Comparison of ENCODE assay signal across 13 cellular contexts in genomic region chr2:46174559-46175170, GRCh38.
A peak's percentile ranks its signal among the peaks of the same experiment; 100 is the strongest.
DNase-seq lines count a peak whose midpoint lies in the region; ATAC-seq, FAIRE-seq and TF ChIP-seq lines count a peak whose summit lies in the region.
"Had no signal": no experiment of that assay in that cellular context is flagged by ENCODE, and none has a peak within 500 bp of the region (broad histone marks: within the 10 kb centered on the region; RNA-seq: fewer than 3 reads in every experiment).

No MANE protein-coding gene starts in this region.

- H3K9me3 Mint-ChIP-seq in Calu3 (ENCODE audit: low read depth, unreplicated experiment): no peaks in the 10 kb centered on the region
- H3K9me3 Mint-ChIP-seq in activated naive CD8-positive, alpha-beta T cell treated with anti-CD3 and anti-CD28 coated beads, Interleukin-2, amount 50 U/mL, for 24 hours: no peaks in the 10 kb centered on the region
- H3K9me3 Mint-ChIP-seq: CD4-positive, CD25-positive, alpha-beta regulatory T cell had no signal

- H3K27ac ChIP-seq in KOPT-K1 (ENCODE audit: low read depth, low read length, poor library complexity, severe bottlenecking) (peak overlapping the region; percentile 19), kidney (ENCODE audit: low read depth in 2 of 2, low read length in 2 of 2) (no peak overlapping the region), spleen (no peak overlapping the region), adrenal gland (no peak overlapping the region)
- H3K27ac ChIP-seq: GM23248 had no signal

- H3K4me1 ChIP-seq in kidney (ENCODE audit: control insufficient read depth in 1 of 2, insufficient read depth in 1 of 2, low read depth in 1 of 2, low read length in 2 of 2) (peaks cover 8% of the 10 kb centered on the region in 2 donors), spleen (peaks cover 0 to 14% (median 9%) of the 10 kb centered on the region in 6 donors), adrenal gland (replicated peaks in 1 of 2) (peaks cover 0 to 10% of the 10 kb centered on the region in 2 donors)

- 69 to 86% (median 76%) methylated on average over 9 of the region's 9 CpGs for WGBS in spleen, 5 donors
- 75 to 86% (median 80%) methylated on average over 9 of the region's 9 CpGs for WGBS in adrenal gland, 4 donors

- peak overlapping the region; percentile 19 for H3K27ac Mint-ChIP-seq in Calu3 (ENCODE audit: unreplicated experiment)
- no peak overlapping the region for H3K27ac Mint-ChIP-seq in activated naive CD8-positive, alpha-beta T cell treated with anti-CD3 and anti-CD28 coated beads, Interleukin-2, amount 50 U/mL, for 24 hours

- H3K36me3 ChIP-seq in KOPT-K1 (ENCODE audit: insufficient read depth, low read length) (peaks cover 31% of the 10 kb centered on the region), kidney (ENCODE audit: control insufficient read depth in 1 of 2, insufficient read depth in 2 of 2, low read length in 2 of 2) (no peaks in the 10 kb centered on the region), spleen (peaks cover 0 to 5% (median 0%) of the 10 kb centered on the region in 6 donors), adrenal gland (replicated peaks in 1 of 2) (no peaks in the 10 kb centered on the region)

- TF ChIP-seq POLR2A in spleen (IDR thresholded peaks at IDR 0.05) (no peak), adrenal gland (IDR thresholded peaks at IDR 0.05) (no peak)

- CTCF ChIA-PET in Calu3 (lab: Charles Lee): no interaction called here

- H3K4me1 Mint-ChIP-seq in Calu3 (ENCODE audit: low read depth, unreplicated experiment): no peaks in the 10 kb centered on the region
- H3K4me1 Mint-ChIP-seq in activated naive CD8-positive, alpha-beta T cell treated with anti-CD3 and anti-CD28 coated beads, Interleukin-2, amount 50 U/mL, for 24 hours: peaks cover 15% of the 10 kb centered on the region

- no peak overlapping the region for H3K9ac ChIP-seq in kidney (ENCODE audit: low read length in 2 of 2)
- H3K9ac ChIP-seq: GM23248 had no signal

- BruUV-seq in Calu3 (replicated peaks; lab: Mats Ljungman, UMichigan): no TSS peak

- H3K9me3 ChIP-seq in KOPT-K1 (ENCODE audit: insufficient read depth, low read length, poor library complexity, severe bottlenecking) (no peaks in the 10 kb centered on the region), kidney (ENCODE audit: control insufficient read depth in 1 of 2, low read length in 2 of 2) (no peaks in the 10 kb centered on the region), spleen (no peaks in the 10 kb centered on the region), adrenal gland (replicated peaks in 1 of 3) (no peaks in the 10 kb centered on the region)

- ATAC-seq in activated naive CD8-positive, alpha-beta T cell treated with anti-CD3 and anti-CD28 coated beads, Interleukin-2, amount 50 U/mL, for 24 hours: no peak

- no peak overlapping the region for H3K4me3 Mint-ChIP-seq in Calu3 (ENCODE audit: low read depth, unreplicated experiment)
- H3K4me3 Mint-ChIP-seq in activated naive CD8-positive, alpha-beta T cell treated with anti-CD3 and anti-CD28 coated beads, Interleukin-2, amount 50 U/mL, for 24 hours: no peak overlapping the region
- H3K4me3 Mint-ChIP-seq: CD4-positive, CD25-positive, alpha-beta regulatory T cell had no signal

- DNase-seq in Calu3 (no peak), kidney (peak; percentile 46), spleen (peak; percentile 50), adrenal gland (no peak), T-helper 1 cell (no peak)
- DNase-seq in activated naive CD8-positive, alpha-beta T cell treated with anti-CD3 and anti-CD28 coated beads, Interleukin-2, amount 50 U/mL, for 24 hours: no peak
- DNase-seq: CD4-positive, CD25-positive, alpha-beta regulatory T cell; NCI-H146; NCI-H2081 treated with DMSO at 0.1 percent for 48 hours; NCI-H526; NK-92 treated with Interleukin-12 subunit alpha and Interleukin-12 subunit beta, amount 100 ng/mL, for 24 hours had no signal

- H3K36me3 Mint-ChIP-seq in Calu3 (ENCODE audit: insufficient read depth, unreplicated experiment): no peaks in the 10 kb centered on the region
- H3K36me3 Mint-ChIP-seq in activated naive CD8-positive, alpha-beta T cell treated with anti-CD3 and anti-CD28 coated beads, Interleukin-2, amount 50 U/mL, for 24 hours (ENCODE audit: low read depth): no peaks in the 10 kb centered on the region
- H3K36me3 Mint-ChIP-seq: CD4-positive, CD25-positive, alpha-beta regulatory T cell had no signal

- no peaks in the 10 kb centered on the region for H3K27me3 ChIP-seq in spleen (replicated peaks in 1 of 7)
- H3K27me3 ChIP-seq in adrenal gland: no peaks in the 10 kb centered on the region

- H3K27me3 Mint-ChIP-seq in Calu3 (ENCODE audit: unreplicated experiment): no peaks in the 10 kb centered on the region
- no peaks in the 10 kb centered on the region for H3K27me3 Mint-ChIP-seq in activated naive CD8-positive, alpha-beta T cell treated with anti-CD3 and anti-CD28 coated beads, Interleukin-2, amount 50 U/mL, for 24 hours
- H3K27me3 Mint-ChIP-seq: CD4-positive, CD25-positive, alpha-beta regulatory T cell had no signal

- no peak for TF ChIP-seq CTCF in Calu3 (IDR thresholded peaks at IDR 0.05; ENCODE audit: unreplicated experiment)
- TF ChIP-seq CTCF in kidney (IDR thresholded peaks at IDR 0.05; ENCODE audit: borderline replicate concordance, extremely low read depth, insufficient read depth): no peak
- TF ChIP-seq CTCF in spleen (IDR thresholded peaks at IDR 0.05 in 8 of 11, conservative IDR thresholded peaks at IDR 0.05 in 3 of 11): no peak
- TF ChIP-seq CTCF in adrenal gland (IDR thresholded peaks at IDR 0.05): no peak

- no peak overlapping the region for H3K4me3 ChIP-seq in kidney (ENCODE audit: low read length in 2 of 2)
- H3K4me3 ChIP-seq in spleen: no peak overlapping the region
- no peak overlapping the region for H3K4me3 ChIP-seq in adrenal gland
- H3K4me3 ChIP-seq: GM23248 had no signal

- intact Hi-C loops in Calu3 (cut with micrococcal nuclease; ENCODE audit: unreplicated experiment): no loop called here
- intact Hi-C loops in kidney (cut with DNase I): no loop called here
- intact Hi-C loops in spleen (cut with DNase I; ENCODE audit: low total_unique reads): no loop called here
- intact Hi-C loops in adrenal gland (cut with DNase I): no loop called here

- FAIRE-seq in kidney (lab: Jason Lieb, UNC): no peak

Comparison
In these comparisons a context has a peak if more than half of its experiments do, and no peak if none do; other contexts are left out.
1. DNase-seq: peak in kidney (single experiment) and spleen (single experiment); none in Calu3 (single experiment), adrenal gland (0 of 7), T-helper 1 cell (0 of 5) and activated naive CD8-positive, alpha-beta T cell treated with anti-CD3 and anti-CD28 coated beads, Interleukin-2, amount 50 U/mL, for 24 hours (single experiment).